In the genomic region with DNA sequence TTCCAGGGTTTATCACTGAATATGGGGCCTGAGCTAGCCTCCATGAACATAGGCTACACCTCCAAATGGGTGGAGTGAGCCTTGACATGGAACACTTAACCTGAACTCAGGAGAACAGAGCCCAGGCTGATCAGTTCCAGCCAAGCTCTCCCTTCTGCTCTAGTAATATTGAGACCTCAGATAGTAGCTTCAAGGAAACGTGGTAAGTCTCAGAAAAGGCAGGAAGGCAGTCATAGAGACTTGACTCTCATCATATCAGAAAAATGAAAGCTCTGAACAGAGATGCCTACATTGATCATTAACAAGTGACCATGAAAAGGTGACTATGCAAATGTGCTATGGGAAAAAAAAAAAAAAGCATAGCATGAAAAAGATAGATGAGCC, we compare ENCODE assay signal across 15 cellular contexts. TPM values are rescaled to one million over a fixed set of nuclear protein-coding genes. Genes with fewer than 3 reads are reported as not detected.
A peak's percentile ranks its signal among the peaks of the same experiment; 100 is the strongest.
DNase-seq lines count a peak whose midpoint lies in the region; ATAC-seq lines count a peak whose summit lies in the region.
"Had no signal": no experiment of that assay in that cellular context is flagged by ENCODE, and none has a peak within 500 bp of the region (broad histone marks: within the 10 kb centered on the region; RNA-seq: fewer than 3 reads in every experiment).

No MANE protein-coding gene starts in this region.

- no peaks in the 10 kb centered on the region for H3K4me1 Mint-ChIP-seq in T-cell

- H3K4me1 ChIP-seq in SJCRH30 = no peaks in the 10 kb centered on the region
- H3K4me1 ChIP-seq: ascending aorta had no signal

- no peak overlapping the region for H3K27ac ChIP-seq in SJCRH30
- H3K27ac ChIP-seq: ascending aorta, WERI-Rb-1 had no signal

- no peaks in the 10 kb centered on the region for H3K9me3 ChIP-seq in SJCRH30 (replicated peaks)
- H3K9me3 ChIP-seq: ascending aorta had no signal

- POLR2A ChIA-PET in T-cell (lab: Charles Lee) = no interaction called here

- CTCF ChIA-PET in T-cell (lab: Charles Lee) = interaction anchor here in 1 of 2 donors (0.6 kb wide), 1 partner anchor 18 kb away, joined by 3 read pairs; no protein-coding TSS in a partner anchor

- H3K36me3 ChIP-seq in SJCRH30 = no peaks in the 10 kb centered on the region
- H3K36me3 ChIP-seq: ascending aorta, WERI-Rb-1 had no signal

- H3K27ac Mint-ChIP-seq in T-cell = no peak overlapping the region

- no peak overlapping the region for H3K4me3 ChIP-seq in SJCRH30
- H3K4me3 ChIP-seq: ascending aorta had no signal

- H3K27me3 ChIP-seq in SJCRH30 = no peaks in the 10 kb centered on the region
- H3K27me3 ChIP-seq: ascending aorta had no signal

- peak; percentile 73 for ATAC-seq in GM18867 (IDR thresholded peaks at IDR 0.05; ENCODE audit: unreplicated experiment)
- ATAC-seq in GM21447 (IDR thresholded peaks at IDR 0.05; ENCODE audit: unreplicated experiment) = peak; percentile 90
- peak; percentile 82 for ATAC-seq in HG02973 (IDR thresholded peaks at IDR 0.05; ENCODE audit: unreplicated experiment)
- ATAC-seq in HG03565 (IDR thresholded peaks at IDR 0.05; ENCODE audit: unreplicated experiment) = peak; percentile 63
- no peak for ATAC-seq in T-cell (replicated peaks in 1 of 4)

- no peaks in the 10 kb centered on the region for H3K9me3 Mint-ChIP-seq in T-cell

- DNase-seq in kidney tubule cell (ENCODE audit: low spot score) (no peak), RPMI8226 (no peak), SJCRH30 (no peak), T-cell (no peak)
- DNase-seq: activated T-cell treated with anti-CD3 and anti-CD28 coated beads, Interleukin-2, amount 50 U/mL, for 1 hour; foreskin melanocyte; islet precursor cell; SHP77; stimulated activated naive CD4-positive, alpha-beta T cell treated with Interleukin-2 at 50 U/mL for 16 hours; WERI-Rb-1 had no signal

- H3K36me3 Mint-ChIP-seq in T-cell = no peaks in the 10 kb centered on the region

- H3K4me3 Mint-ChIP-seq in T-cell = no peak overlapping the region

- H3K27me3 Mint-ChIP-seq in T-cell = peaks cover 0 to 3% of the 10 kb centered on the region in 2 donors

RNA-seq across cellular contexts. Expression of a gene that starts 40.5 kb away (rescaled TPM):
- total RNA-seq in SJCRH30 (2014; rRNA removed; shearing (Covaris generic)) = 9.3 and 9.4 TPM in 2 replicates
- total RNA-seq in T-cell = under 1 TPM in 3 of 5 donors, not detected in 2; 0.20 to 0.47 (median 0.23) TPM

Comparison
In these comparisons a context has a peak if more than half of its experiments do, and no peak if none do; other contexts are left out.
1. ATAC-seq: peak in GM18867 (single experiment), GM21447 (single experiment), HG02973 (single experiment) and HG03565 (single experiment); none in T-cell (0 of 4).